Comparison of ENCODE assay signal across 14 cellular contexts in the genomic region with DNA sequence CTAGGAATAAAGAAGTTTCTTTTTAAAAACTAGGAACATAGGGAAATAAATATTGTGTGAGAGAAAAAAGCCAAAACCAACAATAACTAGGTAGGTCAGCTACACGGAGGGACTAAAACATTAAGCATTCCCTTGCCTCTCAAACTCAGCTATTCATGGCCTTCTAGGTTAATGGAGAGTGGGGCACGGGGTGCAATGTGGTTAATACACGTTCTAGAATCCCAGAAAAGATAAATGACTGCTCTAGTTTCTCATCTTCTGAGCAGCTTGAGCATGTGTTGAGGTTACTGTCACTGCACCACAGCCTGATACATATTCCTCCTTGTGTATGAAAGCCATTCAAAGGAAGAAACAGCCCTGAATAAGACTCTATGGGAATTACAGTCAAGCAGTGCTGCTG.
"Had no signal": no experiment of that assay in that cellular context is flagged by ENCODE, and none has a peak within 500 bp of the region (broad histone marks: within the 10 kb centered on the region; RNA-seq: fewer than 3 reads in every experiment).

No MANE protein-coding gene starts in this region.

- ATAC-seq: activated CD8-positive, alpha-beta memory T cell treated with anti-CD3 and anti-CD28 coated beads, Interleukin-2, amount 10 ng/mL, durations not matched to agents 7 days and 5 days; activated T-cell treated with anti-CD3 and anti-CD28 coated beads, Interleukin-2, amount 50 U/mL, for 4 hours; effector memory CD8-positive, alpha-beta T cell; left lobe of liver had no signal

- H3K4me3 ChIP-seq: ovary had no signal

- DNase-seq: activated CD4-positive, alpha-beta T cell treated with anti-CD3 and anti-CD28 coated beads for 1 hour; activated CD4-positive, alpha-beta T cell treated with anti-CD3 and anti-CD28 coated beads, Interleukin-2, amount 50 U/mL, for 48 hours; activated CD8-positive, alpha-beta memory T cell treated with anti-CD3 and anti-CD28 coated beads, Interleukin-2, amount 10 ng/mL, durations not matched to agents 7 days and 5 days; activated gamma-delta T cell treated with Interleukin-2 at 50 U/mL for 16 hours; activated naive CD8-positive, alpha-beta T cell treated with anti-CD3 and anti-CD28 coated beads, Interleukin-2, amount 10 ng/mL, durations not matched to agents 7 days and 5 days; activated T-cell treated with anti-CD3 and anti-CD28 coated beads, Interleukin-2, amount 50 U/mL, for 4 hours; central memory CD4-positive, alpha-beta T cell; effector memory CD8-positive, alpha-beta T cell; ovary; small intestine; substantia nigra; T-helper 9 cell had no signal

- H3K27ac ChIP-seq: epithelial cell of prostate, ovary had no signal

- H3K9me3 ChIP-seq: ovary had no signal

- H3K27me3 ChIP-seq: ovary had no signal

- H3K36me3 ChIP-seq: ovary had no signal
